1 cellular context compared by ENCODE assay signal in the genomic region with DNA sequence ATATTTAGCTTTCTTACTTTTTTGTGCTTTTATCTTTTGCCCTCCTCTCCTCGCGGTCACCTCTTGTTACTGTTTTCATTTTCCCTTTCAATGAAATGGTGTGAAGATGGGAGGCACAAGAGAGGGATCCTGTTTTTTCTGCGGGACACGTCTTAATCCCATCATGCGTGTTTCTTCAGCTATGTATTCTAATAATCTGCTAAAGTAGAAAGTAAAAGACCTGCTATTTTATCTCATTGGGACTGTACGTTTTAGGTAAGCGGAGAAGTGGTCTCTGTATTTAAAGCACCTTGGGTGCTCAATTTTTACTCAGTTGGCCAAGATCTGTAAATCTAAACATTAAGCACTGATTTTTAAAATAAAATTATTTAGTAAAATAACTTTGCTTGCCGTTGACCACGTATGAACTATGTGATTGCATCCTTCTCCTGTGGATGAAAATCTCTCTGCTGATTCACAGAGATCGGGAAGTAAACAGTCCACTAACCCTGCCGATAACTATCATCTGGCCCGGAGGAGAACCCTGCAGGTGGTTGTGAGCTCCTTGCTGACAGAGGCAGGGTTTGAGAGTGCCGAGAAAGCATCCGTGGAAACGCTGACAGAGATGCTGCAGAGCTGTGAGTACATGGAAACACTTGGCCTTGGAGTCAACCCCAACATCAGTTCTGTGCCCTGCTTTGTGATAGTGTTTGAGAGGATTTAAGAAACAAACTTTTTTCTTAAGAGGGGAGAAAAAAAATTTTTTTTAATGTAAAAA.
A peak's percentile ranks its signal among the peaks of the same experiment; 100 is the strongest.
TF ChIP-seq lines count a peak whose summit lies in the region.

No MANE protein-coding gene starts in this region.

TF ChIP-seq in HepG2, 621 proteins besides CTCF, POLR2A, EP300 and RAD21 (continues in another document):
- TF ChIP-seq NAIF1 (CRISPR knock-in tag; IDR thresholded peaks at IDR 0.05; ENCODE audit: borderline replicate concordance) (peak; percentile 45; the same call in 1 of the 2 replicates), PRMT3 (CRISPR knock-in tag; IDR thresholded peaks at IDR 0.05; ENCODE audit: borderline replicate concordance, low read depth) (no peak), MEIS1 (CRISPR knock-in tag; IDR thresholded peaks at IDR 0.05; ENCODE audit: borderline replicate concordance) (0 out of 2 replicates have a peak, but pooled peaks have one; percentile 18), ZNF879 (CRISPR knock-in tag; IDR thresholded peaks at IDR 0.05) (0 out of 2 replicates have a peak, but pooled peaks have one; percentile 33), ZNF232 (CRISPR knock-in tag; IDR thresholded peaks at IDR 0.05; ENCODE audit: borderline replicate concordance) (0 out of 2 replicates have a peak, but pooled peaks have one; percentile 4), KDM5A (IDR thresholded peaks at IDR 0.05; ENCODE audit: borderline replicate concordance, low read length) (peak; percentile 84; the same call in 1 of the 2 replicates), ZNF790 (CRISPR knock-in tag; IDR thresholded peaks at IDR 0.05; ENCODE audit: borderline replicate concordance) (no peak), STAG1 (CRISPR knock-in tag; IDR thresholded peaks at IDR 0.05) (no peak), ZNF253 (CRISPR knock-in tag; IDR thresholded peaks at IDR 0.05; ENCODE audit: borderline replicate concordance) (no peak), SPEN (CRISPR knock-in tag; IDR thresholded peaks at IDR 0.05; ENCODE audit: low read depth) (no peak), TMF1 (CRISPR knock-in tag; IDR thresholded peaks at IDR 0.05; ENCODE audit: low read depth) (no peak), REXO4 (CRISPR knock-in tag; IDR thresholded peaks at IDR 0.05; ENCODE audit: borderline replicate concordance) (no peak), ZMYM2 (CRISPR knock-in tag; IDR thresholded peaks at IDR 0.05) (peak; percentile 36; the same call in 1 of the 2 replicates), HCFC1 (IDR thresholded peaks at IDR 0.05; ENCODE audit: low read depth, low read length) (no peak), SNAPC2 (CRISPR knock-in tag; IDR thresholded peaks at IDR 0.05) (no peak), ZNF256 (CRISPR knock-in tag; conservative IDR thresholded peaks at IDR 0.05) (no peak), ZBTB42 (CRISPR knock-in tag; IDR thresholded peaks at IDR 0.05) (no peak), KLF16 (CRISPR knock-in tag; IDR thresholded peaks at IDR 0.05) (0 out of 4 replicates have a peak, but pooled peaks of 1 of the 2 experiments have one; percentile 53)
- TF ChIP-seq, protein P1, sequence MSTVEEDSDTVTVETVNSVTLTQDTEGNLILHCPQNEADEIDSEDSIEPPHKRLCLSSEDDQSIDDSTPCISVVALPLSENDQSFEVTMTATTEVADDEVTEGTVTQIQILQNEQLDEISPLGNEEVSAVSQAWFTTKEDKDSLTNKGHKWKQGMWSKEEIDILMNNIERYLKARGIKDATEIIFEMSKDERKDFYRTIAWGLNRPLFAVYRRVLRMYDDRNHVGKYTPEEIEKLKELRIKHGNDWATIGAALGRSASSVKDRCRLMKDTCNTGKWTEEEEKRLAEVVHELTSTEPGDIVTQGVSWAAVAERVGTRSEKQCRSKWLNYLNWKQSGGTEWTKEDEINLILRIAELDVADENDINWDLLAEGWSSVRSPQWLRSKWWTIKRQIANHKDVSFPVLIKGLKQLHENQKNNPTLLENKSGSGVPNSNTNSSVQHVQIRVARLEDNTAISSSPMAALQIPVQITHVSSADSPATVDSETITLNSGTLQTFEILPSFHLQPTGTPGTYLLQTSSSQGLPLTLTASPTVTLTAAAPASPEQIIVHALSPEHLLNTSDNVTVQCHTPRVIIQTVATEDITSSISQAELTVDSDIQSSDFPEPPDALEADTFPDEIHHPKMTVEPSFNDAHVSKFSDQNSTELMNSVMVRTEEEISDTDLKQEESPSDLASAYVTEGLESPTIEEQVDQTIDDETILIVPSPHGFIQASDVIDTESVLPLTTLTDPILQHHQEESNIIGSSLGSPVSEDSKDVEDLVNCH (CRISPR knock-in tag; IDR thresholded peaks at IDR 0.05): 0 out of 2 replicates have a peak, but pooled peaks have one; percentile 20
- TF ChIP-seq, protein P2, sequence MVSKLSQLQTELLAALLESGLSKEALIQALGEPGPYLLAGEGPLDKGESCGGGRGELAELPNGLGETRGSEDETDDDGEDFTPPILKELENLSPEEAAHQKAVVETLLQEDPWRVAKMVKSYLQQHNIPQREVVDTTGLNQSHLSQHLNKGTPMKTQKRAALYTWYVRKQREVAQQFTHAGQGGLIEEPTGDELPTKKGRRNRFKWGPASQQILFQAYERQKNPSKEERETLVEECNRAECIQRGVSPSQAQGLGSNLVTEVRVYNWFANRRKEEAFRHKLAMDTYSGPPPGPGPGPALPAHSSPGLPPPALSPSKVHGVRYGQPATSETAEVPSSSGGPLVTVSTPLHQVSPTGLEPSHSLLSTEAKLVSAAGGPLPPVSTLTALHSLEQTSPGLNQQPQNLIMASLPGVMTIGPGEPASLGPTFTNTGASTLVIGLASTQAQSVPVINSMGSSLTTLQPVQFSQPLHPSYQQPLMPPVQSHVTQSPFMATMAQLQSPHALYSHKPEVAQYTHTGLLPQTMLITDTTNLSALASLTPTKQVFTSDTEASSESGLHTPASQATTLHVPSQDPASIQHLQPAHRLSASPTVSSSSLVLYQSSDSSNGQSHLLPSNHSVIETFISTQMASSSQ (IDR thresholded peaks at IDR 0.05; ENCODE audit: low read depth): no peak
- TF ChIP-seq, protein P2 (CRISPR knock-in tag; IDR thresholded peaks at IDR 0.05; ENCODE audit: borderline replicate concordance): no peak
- TF ChIP-seq, protein P3, sequence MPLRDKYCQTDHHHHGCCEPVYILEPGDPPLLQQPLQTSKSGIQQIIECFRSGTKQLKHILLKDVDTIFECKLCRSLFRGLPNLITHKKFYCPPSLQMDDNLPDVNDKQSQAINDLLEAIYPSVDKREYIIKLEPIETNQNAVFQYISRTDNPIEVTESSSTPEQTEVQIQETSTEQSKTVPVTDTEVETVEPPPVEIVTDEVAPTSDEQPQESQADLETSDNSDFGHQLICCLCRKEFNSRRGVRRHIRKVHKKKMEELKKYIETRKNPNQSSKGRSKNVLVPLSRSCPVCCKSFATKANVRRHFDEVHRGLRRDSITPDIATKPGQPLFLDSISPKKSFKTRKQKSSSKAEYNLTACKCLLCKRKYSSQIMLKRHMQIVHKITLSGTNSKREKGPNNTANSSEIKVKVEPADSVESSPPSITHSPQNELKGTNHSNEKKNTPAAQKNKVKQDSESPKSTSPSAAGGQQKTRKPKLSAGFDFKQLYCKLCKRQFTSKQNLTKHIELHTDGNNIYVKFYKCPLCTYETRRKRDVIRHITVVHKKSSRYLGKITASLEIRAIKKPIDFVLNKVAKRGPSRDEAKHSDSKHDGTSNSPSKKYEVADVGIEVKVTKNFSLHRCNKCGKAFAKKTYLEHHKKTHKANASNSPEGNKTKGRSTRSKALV (CRISPR knock-in tag; IDR thresholded peaks at IDR 0.05): no peak
- TF ChIP-seq, protein P4, sequence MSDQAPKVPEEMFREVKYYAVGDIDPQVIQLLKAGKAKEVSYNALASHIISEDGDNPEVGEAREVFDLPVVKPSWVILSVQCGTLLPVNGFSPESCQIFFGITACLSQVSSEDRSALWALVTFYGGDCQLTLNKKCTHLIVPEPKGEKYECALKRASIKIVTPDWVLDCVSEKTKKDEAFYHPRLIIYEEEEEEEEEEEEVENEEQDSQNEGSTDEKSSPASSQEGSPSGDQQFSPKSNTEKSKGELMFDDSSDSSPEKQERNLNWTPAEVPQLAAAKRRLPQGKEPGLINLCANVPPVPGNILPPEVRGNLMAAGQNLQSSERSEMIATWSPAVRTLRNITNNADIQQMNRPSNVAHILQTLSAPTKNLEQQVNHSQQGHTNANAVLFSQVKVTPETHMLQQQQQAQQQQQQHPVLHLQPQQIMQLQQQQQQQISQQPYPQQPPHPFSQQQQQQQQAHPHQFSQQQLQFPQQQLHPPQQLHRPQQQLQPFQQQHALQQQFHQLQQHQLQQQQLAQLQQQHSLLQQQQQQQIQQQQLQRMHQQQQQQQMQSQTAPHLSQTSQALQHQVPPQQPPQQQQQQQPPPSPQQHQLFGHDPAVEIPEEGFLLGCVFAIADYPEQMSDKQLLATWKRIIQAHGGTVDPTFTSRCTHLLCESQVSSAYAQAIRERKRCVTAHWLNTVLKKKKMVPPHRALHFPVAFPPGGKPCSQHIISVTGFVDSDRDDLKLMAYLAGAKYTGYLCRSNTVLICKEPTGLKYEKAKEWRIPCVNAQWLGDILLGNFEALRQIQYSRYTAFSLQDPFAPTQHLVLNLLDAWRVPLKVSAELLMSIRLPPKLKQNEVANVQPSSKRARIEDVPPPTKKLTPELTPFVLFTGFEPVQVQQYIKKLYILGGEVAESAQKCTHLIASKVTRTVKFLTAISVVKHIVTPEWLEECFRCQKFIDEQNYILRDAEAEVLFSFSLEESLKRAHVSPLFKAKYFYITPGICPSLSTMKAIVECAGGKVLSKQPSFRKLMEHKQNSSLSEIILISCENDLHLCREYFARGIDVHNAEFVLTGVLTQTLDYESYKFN (CRISPR knock-in tag; conservative IDR thresholded peaks at IDR 0.05): peak; percentile 46; the same call in 1 of the 2 replicates
- TF ChIP-seq, protein P5, sequence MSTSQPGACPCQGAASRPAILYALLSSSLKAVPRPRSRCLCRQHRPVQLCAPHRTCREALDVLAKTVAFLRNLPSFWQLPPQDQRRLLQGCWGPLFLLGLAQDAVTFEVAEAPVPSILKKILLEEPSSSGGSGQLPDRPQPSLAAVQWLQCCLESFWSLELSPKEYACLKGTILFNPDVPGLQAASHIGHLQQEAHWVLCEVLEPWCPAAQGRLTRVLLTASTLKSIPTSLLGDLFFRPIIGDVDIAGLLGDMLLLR (CRISPR knock-in tag; IDR thresholded peaks at IDR 0.05): no peak
- TF ChIP-seq, protein P6, sequence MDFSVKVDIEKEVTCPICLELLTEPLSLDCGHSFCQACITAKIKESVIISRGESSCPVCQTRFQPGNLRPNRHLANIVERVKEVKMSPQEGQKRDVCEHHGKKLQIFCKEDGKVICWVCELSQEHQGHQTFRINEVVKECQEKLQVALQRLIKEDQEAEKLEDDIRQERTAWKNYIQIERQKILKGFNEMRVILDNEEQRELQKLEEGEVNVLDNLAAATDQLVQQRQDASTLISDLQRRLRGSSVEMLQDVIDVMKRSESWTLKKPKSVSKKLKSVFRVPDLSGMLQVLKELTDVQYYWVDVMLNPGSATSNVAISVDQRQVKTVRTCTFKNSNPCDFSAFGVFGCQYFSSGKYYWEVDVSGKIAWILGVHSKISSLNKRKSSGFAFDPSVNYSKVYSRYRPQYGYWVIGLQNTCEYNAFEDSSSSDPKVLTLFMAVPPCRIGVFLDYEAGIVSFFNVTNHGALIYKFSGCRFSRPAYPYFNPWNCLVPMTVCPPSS (IDR thresholded peaks at IDR 0.05): no peak
- TF ChIP-seq, protein P7, sequence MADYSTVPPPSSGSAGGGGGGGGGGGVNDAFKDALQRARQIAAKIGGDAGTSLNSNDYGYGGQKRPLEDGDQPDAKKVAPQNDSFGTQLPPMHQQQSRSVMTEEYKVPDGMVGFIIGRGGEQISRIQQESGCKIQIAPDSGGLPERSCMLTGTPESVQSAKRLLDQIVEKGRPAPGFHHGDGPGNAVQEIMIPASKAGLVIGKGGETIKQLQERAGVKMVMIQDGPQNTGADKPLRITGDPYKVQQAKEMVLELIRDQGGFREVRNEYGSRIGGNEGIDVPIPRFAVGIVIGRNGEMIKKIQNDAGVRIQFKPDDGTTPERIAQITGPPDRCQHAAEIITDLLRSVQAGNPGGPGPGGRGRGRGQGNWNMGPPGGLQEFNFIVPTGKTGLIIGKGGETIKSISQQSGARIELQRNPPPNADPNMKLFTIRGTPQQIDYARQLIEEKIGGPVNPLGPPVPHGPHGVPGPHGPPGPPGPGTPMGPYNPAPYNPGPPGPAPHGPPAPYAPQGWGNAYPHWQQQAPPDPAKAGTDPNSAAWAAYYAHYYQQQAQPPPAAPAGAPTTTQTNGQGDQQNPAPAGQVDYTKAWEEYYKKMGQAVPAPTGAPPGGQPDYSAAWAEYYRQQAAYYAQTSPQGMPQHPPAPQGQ (CRISPR knock-in tag; IDR thresholded peaks at IDR 0.05; ENCODE audit: borderline replicate concordance): no peak
- TF ChIP-seq, protein P8, sequence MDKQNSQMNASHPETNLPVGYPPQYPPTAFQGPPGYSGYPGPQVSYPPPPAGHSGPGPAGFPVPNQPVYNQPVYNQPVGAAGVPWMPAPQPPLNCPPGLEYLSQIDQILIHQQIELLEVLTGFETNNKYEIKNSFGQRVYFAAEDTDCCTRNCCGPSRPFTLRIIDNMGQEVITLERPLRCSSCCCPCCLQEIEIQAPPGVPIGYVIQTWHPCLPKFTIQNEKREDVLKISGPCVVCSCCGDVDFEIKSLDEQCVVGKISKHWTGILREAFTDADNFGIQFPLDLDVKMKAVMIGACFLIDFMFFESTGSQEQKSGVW (CRISPR knock-in tag; IDR thresholded peaks at IDR 0.05; ENCODE audit: borderline replicate concordance): no peak
- TF ChIP-seq, protein P9, sequence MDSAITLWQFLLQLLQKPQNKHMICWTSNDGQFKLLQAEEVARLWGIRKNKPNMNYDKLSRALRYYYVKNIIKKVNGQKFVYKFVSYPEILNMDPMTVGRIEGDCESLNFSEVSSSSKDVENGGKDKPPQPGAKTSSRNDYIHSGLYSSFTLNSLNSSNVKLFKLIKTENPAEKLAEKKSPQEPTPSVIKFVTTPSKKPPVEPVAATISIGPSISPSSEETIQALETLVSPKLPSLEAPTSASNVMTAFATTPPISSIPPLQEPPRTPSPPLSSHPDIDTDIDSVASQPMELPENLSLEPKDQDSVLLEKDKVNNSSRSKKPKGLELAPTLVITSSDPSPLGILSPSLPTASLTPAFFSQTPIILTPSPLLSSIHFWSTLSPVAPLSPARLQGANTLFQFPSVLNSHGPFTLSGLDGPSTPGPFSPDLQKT (CRISPR knock-in tag; IDR thresholded peaks at IDR 0.05; ENCODE audit: borderline replicate concordance): no peak
- TF ChIP-seq, protein P10, sequence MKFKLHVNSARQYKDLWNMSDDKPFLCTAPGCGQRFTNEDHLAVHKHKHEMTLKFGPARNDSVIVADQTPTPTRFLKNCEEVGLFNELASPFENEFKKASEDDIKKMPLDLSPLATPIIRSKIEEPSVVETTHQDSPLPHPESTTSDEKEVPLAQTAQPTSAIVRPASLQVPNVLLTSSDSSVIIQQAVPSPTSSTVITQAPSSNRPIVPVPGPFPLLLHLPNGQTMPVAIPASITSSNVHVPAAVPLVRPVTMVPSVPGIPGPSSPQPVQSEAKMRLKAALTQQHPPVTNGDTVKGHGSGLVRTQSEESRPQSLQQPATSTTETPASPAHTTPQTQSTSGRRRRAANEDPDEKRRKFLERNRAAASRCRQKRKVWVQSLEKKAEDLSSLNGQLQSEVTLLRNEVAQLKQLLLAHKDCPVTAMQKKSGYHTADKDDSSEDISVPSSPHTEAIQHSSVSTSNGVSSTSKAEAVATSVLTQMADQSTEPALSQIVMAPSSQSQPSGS (CRISPR knock-in tag; IDR thresholded peaks at IDR 0.05): no peak
